19 cellular contexts compared by ENCODE assay signal in genomic region chr15:45891766-45892165, GRCh38.
A peak's percentile ranks its signal among the peaks of the same experiment; 100 is the strongest.
DNase-seq lines count a peak whose midpoint lies in the region; ATAC-seq and TF ChIP-seq lines count a peak whose summit lies in the region.
"Had no signal": no experiment of that assay in that cellular context is flagged by ENCODE, and none has a peak within 500 bp of the region (broad histone marks: within the 10 kb centered on the region; RNA-seq: fewer than 3 reads in every experiment).

No MANE protein-coding gene starts in this region.

- H3K4me3 ChIP-seq in right atrium auricular region, result no peak overlapping the region
- no peak overlapping the region for H3K4me3 ChIP-seq in aorta (ENCODE audit: low read length in 2 of 2)
- H3K4me3 ChIP-seq: ovary, spleen had no signal

- H3K27ac Mint-ChIP-seq in nephron progenitor cell, result no peak overlapping the region
- H3K27ac Mint-ChIP-seq: activated CD4-positive, alpha-beta memory T cell treated with anti-CD3 and anti-CD28 coated beads for 36 hours; activated naive CD8-positive, alpha-beta T cell; CD4-positive, alpha-beta T cell; T-cell; type B pancreatic cell had no signal

- TF ChIP-seq CTCF in right atrium auricular region (IDR thresholded peaks at IDR 0.05) (no peak), omental fat pad (IDR thresholded peaks at IDR 0.05) (no peak), nephron progenitor cell (IDR thresholded peaks at IDR 0.05) (no peak)

- peaks cover 5% of the 10 kb centered on the region for H3K9me3 Mint-ChIP-seq in nephron progenitor cell
- H3K9me3 Mint-ChIP-seq: activated CD4-positive, alpha-beta memory T cell treated with anti-CD3 and anti-CD28 coated beads for 36 hours; activated T-cell treated with anti-CD3 and anti-CD28 coated beads, Interleukin-2, amount 50 U/mL, for 4 hours; type B pancreatic cell had no signal

- no peaks in the 10 kb centered on the region for H3K4me1 Mint-ChIP-seq in nephron progenitor cell
- H3K4me1 Mint-ChIP-seq: T-cell had no signal

- ATAC-seq in Right ventricle myocardium inferior (peak; percentile 95), left cardiac atrium (peak; percentile 83 to 93), omental fat pad (ENCODE audit: low FRiP score) (peak; percentile 98), aorta (ENCODE audit: low FRiP score) (peak; percentile 89), HG02588 (IDR thresholded peaks at IDR 0.05; ENCODE audit: unreplicated experiment) (no peak)
- ATAC-seq: activated T-cell treated with anti-CD3 and anti-CD28 coated beads, Interleukin-2, amount 50 U/mL, for 4 hours; esophagus mucosa; T-cell had no signal

- intact Hi-C loops in Right ventricle myocardium inferior (cut with DNase I) (no loop called here), left cardiac atrium (cut with DNase I) (no loop called here), aorta (cut with DNase I) (no loop called here)

- no peaks in the 10 kb centered on the region for H3K36me3 ChIP-seq in right atrium auricular region
- H3K36me3 ChIP-seq in aorta (ENCODE audit: control insufficient read depth in 1 of 2, insufficient read depth in 2 of 2, low read length in 1 of 2), result no peaks in the 10 kb centered on the region
- H3K36me3 ChIP-seq: ovary, spleen had no signal

- H3K9me3 ChIP-seq in right atrium auricular region (no peaks in the 10 kb centered on the region), aorta (ENCODE audit: control insufficient read depth, low read length) (no peaks in the 10 kb centered on the region)
- H3K9me3 ChIP-seq: ovary had no signal

- H3K36me3 Mint-ChIP-seq in nephron progenitor cell (ENCODE audit: low read depth), result peaks cover 5% of the 10 kb centered on the region
- H3K36me3 Mint-ChIP-seq: activated CD4-positive, alpha-beta memory T cell treated with anti-CD3 and anti-CD28 coated beads for 36 hours; activated naive CD8-positive, alpha-beta T cell; T-cell; type B pancreatic cell had no signal

- no peaks in the 10 kb centered on the region for H3K27me3 Mint-ChIP-seq in nephron progenitor cell (ENCODE audit: low read depth, poor library complexity)
- H3K27me3 Mint-ChIP-seq: activated CD4-positive, alpha-beta memory T cell treated with anti-CD3 and anti-CD28 coated beads for 36 hours; CD4-positive, alpha-beta T cell; type B pancreatic cell had no signal

- H3K27me3 ChIP-seq in right atrium auricular region (no peaks in the 10 kb centered on the region), aorta (ENCODE audit: control insufficient read depth in 1 of 2, insufficient read depth in 2 of 2, low read length in 1 of 2) (no peaks in the 10 kb centered on the region)
- H3K27me3 ChIP-seq: ovary had no signal

- 0 to 2% methylated on average over 2 of the region's 2 CpGs for WGBS in aorta, 2 donors

- H3K27ac ChIP-seq in right atrium auricular region (no peak overlapping the region), aorta (ENCODE audit: low read depth in 1 of 2, low read length in 2 of 2) (peak overlapping the region in 1 of 2 donors; percentile 64)
- H3K27ac ChIP-seq: ovary, spleen had no signal

- no peak overlapping the region for H3K4me3 Mint-ChIP-seq in nephron progenitor cell
- H3K4me3 Mint-ChIP-seq: activated CD4-positive, alpha-beta memory T cell treated with anti-CD3 and anti-CD28 coated beads for 36 hours; activated naive CD8-positive, alpha-beta T cell; activated T-cell treated with anti-CD3 and anti-CD28 coated beads, Interleukin-2, amount 50 U/mL, for 4 hours; CD4-positive, alpha-beta T cell; T-cell; type B pancreatic cell had no signal

- DNase-seq in Right ventricle myocardium inferior (ENCODE audit: missing footprints) (no peak), right atrium auricular region (ENCODE audit: low spot score) (no peak), left cardiac atrium (no peak), omental fat pad (ENCODE audit: low spot score) (no peak), aorta (peak in 1 of 2 donors; percentile 55), nephron progenitor cell (no peak), H4 (ENCODE audit: low spot score) (no peak)
- DNase-seq: activated CD4-positive, alpha-beta memory T cell treated with anti-CD3 and anti-CD28 coated beads for 36 hours; activated T-cell treated with anti-CD3 and anti-CD28 coated beads, Interleukin-2, amount 50 U/mL, for 4 hours; CD4-positive, alpha-beta T cell; DMS79; NCI-H1436; ovary; spleen; T-cell had no signal

- H3K4me1 ChIP-seq in right atrium auricular region (peaks cover 0 to 8% of the 10 kb centered on the region in 2 donors), aorta (ENCODE audit: control insufficient read depth in 1 of 2, insufficient read depth in 2 of 2, low read length in 2 of 2) (peaks cover 2 to 3% of the 10 kb centered on the region in 2 donors)
- H3K4me1 ChIP-seq: spleen had no signal
